8 cellular contexts compared by ENCODE assay signal in genomic region chr14:21070083-21070609, GRCh38. TPM values are rescaled to one million over a fixed set of nuclear protein-coding genes. Genes with fewer than 3 reads are reported as not detected.
DNase-seq lines count a peak whose midpoint lies in the region; ATAC-seq and TF ChIP-seq lines count a peak whose summit lies in the region.

ARHGEF40 (plus strand) TSS chr14:21070304; CDS start chr14:21070397, 93 bp downstream.

- CTCF ChIA-PET in HEK293 (lab: Yijun Ruan, JAX) = interaction anchor here (0.6 to 4.3 kb wide), 11 partner anchors 12 to 98 kb away, joined by 4 to 64 read pairs (median 8); partner anchors contain the start of genes RNASE8 and TMEM253

- peaks cover 80% of the 10 kb centered on the region for H3K27me3 Mint-ChIP-seq in T-helper 1 cell treated with Interleukin-12 subunit alpha and Interleukin-12 subunit beta and Interleukin-4 antibody, amounts not matched to agents 30 μg/mL and 1 μg/mL, for 36 hours (ENCODE audit: low read depth)
- peaks cover 19% of the 10 kb centered on the region for H3K27me3 Mint-ChIP-seq in endothelial cell (ENCODE audit: unreplicated experiment)

- H3K27ac ChIP-seq in C4-2B (peak within 1 kb of the TSS; percentile 67), HEK293 (ENCODE audit: extremely low read depth, low read depth, low read length) (peak within 1 kb of the TSS; percentile 86)

- peak within 1 kb of the TSS; percentile 5 for H3K27ac Mint-ChIP-seq in T-helper 1 cell treated with Interleukin-12 subunit alpha and Interleukin-12 subunit beta and Interleukin-4 antibody, amounts not matched to agents 30 μg/mL and 1 μg/mL, for 36 hours
- H3K27ac Mint-ChIP-seq in endothelial cell (ENCODE audit: unreplicated experiment) = peak within 1 kb of the TSS; percentile 74

- ATAC-seq in HG02642 (IDR thresholded peaks at IDR 0.05; ENCODE audit: poor library complexity, unreplicated experiment) (no peak), GM18502 (IDR thresholded peaks at IDR 0.05; ENCODE audit: poor library complexity, unreplicated experiment) (no peak)

- peaks cover 16% of the 10 kb centered on the region for H3K4me1 ChIP-seq in HEK293 (ENCODE audit: control insufficient read depth, insufficient read depth, low read length)

- H3K9me3 Mint-ChIP-seq in T-helper 1 cell treated with Interleukin-12 subunit alpha and Interleukin-12 subunit beta and Interleukin-4 antibody, amounts not matched to agents 30 μg/mL and 1 μg/mL, for 36 hours = no peaks in the 10 kb centered on the region
- no peaks in the 10 kb centered on the region for H3K9me3 Mint-ChIP-seq in endothelial cell (ENCODE audit: unreplicated experiment)

- H3K36me3 Mint-ChIP-seq in T-helper 1 cell treated with Interleukin-12 subunit alpha and Interleukin-12 subunit beta and Interleukin-4 antibody, amounts not matched to agents 30 μg/mL and 1 μg/mL, for 36 hours (ENCODE audit: low read depth) = no peaks in the 10 kb centered on the region
- peaks cover 5% of the 10 kb centered on the region for H3K36me3 Mint-ChIP-seq in endothelial cell (ENCODE audit: low read depth, unreplicated experiment)

- TF ChIP-seq CTCF in C4-2B (conservative IDR thresholded peaks at IDR 0.05) (no peak), HEK293 (tag by site-specific recombination; IDR thresholded peaks at IDR 0.05) (no peak), endothelial cell (IDR thresholded peaks at IDR 0.05; ENCODE audit: unreplicated experiment) (no peak)

- POLR2A ChIA-PET in HEK293 (lab: Yijun Ruan, JAX) = interaction anchor here (0.7 to 3.7 kb wide), 11 partner anchors 8 to 241 kb away, joined by 3 to 71 read pairs (median 8); partner anchors contain the start of genes RNASE8, SLC39A2 and ZNF219

- H3K36me3 ChIP-seq in HEK293 (ENCODE audit: control insufficient read depth in 2 of 2, insufficient read depth in 1 of 2, low read length in 2 of 2) = peaks cover 0 to 22% of the 10 kb centered on the region in 2 experiments; a peak in 1 of 3 replicates

- peaks cover 19% of the 10 kb centered on the region for H3K4me1 Mint-ChIP-seq in T-helper 1 cell treated with Interleukin-12 subunit alpha and Interleukin-12 subunit beta and Interleukin-4 antibody, amounts not matched to agents 30 μg/mL and 1 μg/mL, for 36 hours (ENCODE audit: low read depth)
- peaks cover 15% of the 10 kb centered on the region for H3K4me1 Mint-ChIP-seq in endothelial cell (ENCODE audit: unreplicated experiment)

- peak within 1 kb of the TSS; percentile 65 for H3K4me3 Mint-ChIP-seq in T-helper 1 cell treated with Interleukin-12 subunit alpha and Interleukin-12 subunit beta and Interleukin-4 antibody, amounts not matched to agents 30 μg/mL and 1 μg/mL, for 36 hours
- peak within 1 kb of the TSS; percentile 90 for H3K4me3 Mint-ChIP-seq in endothelial cell (ENCODE audit: unreplicated experiment)

- DNase-seq in endothelial cell (ENCODE audit: low spot score) (peak; percentile 38), lung microvascular endothelial cell (ENCODE audit: low read depth in 2 of 2) (peak; percentile 43 to 44), superior temporal gyrus (ENCODE audit: extremely low spot score) (peak; percentile 75)

- H3K9me3 ChIP-seq in HEK293 (ENCODE audit: control insufficient read depth, insufficient read depth, low read depth, low read length) = no peaks in the 10 kb centered on the region

- peak within 1 kb of the TSS; percentile 79 for H3K4me3 ChIP-seq in HEK293 (ENCODE audit: low read depth, low read length)

TF ChIP-seq in HEK293, 187 proteins besides CTCF, POLR2A, EP300 and RAD21:
- TF ChIP-seq KLF10 (tag by site-specific recombination; IDR thresholded peaks at IDR 0.05) (0 out of 2 replicates have a peak, but pooled peaks have one; percentile 20), ZNF513 (tag by site-specific recombination; IDR thresholded peaks at IDR 0.05) (peak; percentile 26; the same call in 1 of the 2 replicates), ZNF366 (tag by site-specific recombination; conservative IDR thresholded peaks at IDR 0.05) (0 out of 2 replicates have a peak, but pooled peaks have one; percentile 75), ZBTB26 (tag by site-specific recombination; optimal IDR thresholded peaks at IDR 0.05) (peak; percentile 44), ZNF266 (tag by site-specific recombination; IDR thresholded peaks at IDR 0.05; ENCODE audit: low read depth) (no peak), ZNF600 (tag by site-specific recombination; IDR thresholded peaks at IDR 0.05) (peak; percentile 45; the same call in 1 of the 2 replicates), ZNF692 (tag by site-specific recombination; IDR thresholded peaks at IDR 0.05) (peak; percentile 32; the same call in 1 of the 2 replicates), ZNF768 (tag by site-specific recombination; IDR thresholded peaks at IDR 0.05) (no peak), ZBTB10 (tag by site-specific recombination; IDR thresholded peaks at IDR 0.05) (no peak), KLF7 (tag by site-specific recombination; IDR thresholded peaks at IDR 0.05; ENCODE audit: borderline replicate concordance) (0 out of 2 replicates have a peak, but pooled peaks have one; percentile 67)

RNA-seq across cellular contexts. Expression of gene ARHGEF40, which starts in this region (rescaled TPM):
- total RNA-seq in endothelial cell (ENCODE audit: unreplicated experiment) = 12.5 TPM
- 4.8 and 5.8 TPM in 2 replicates for total RNA-seq in lung microvascular endothelial cell
